Comparison of ENCODE assay signal across 16 cellular contexts in the genomic region with DNA sequence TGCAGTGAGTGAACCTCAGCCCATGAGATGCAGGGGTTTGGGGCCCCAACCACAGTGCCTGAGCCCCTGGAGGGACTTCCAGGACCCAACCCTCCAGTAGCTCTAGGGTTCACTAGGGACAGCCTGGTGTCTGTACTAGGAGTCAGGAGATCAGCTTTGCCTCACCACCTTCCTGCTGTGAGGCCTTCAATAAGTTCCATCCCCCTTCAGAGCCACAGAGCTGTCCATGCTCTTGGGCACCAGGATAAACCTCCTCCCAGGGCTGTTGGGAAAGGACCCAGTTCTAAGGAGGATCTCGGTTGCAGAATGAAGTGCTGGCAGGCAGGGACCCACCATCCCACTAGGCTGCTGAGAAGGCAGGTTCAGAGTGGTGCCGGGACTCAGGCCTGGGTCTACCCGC. TPM values are rescaled to one million over a fixed set of nuclear protein-coding genes. Genes with fewer than 3 reads are reported as not detected.
DNase-seq lines count a peak whose midpoint lies in the region; ATAC-seq, FAIRE-seq and TF ChIP-seq lines count a peak whose summit lies in the region.
"Had no signal": no experiment of that assay in that cellular context is flagged by ENCODE, and none has a peak within 500 bp of the region (broad histone marks: within the 10 kb centered on the region; RNA-seq: fewer than 3 reads in every experiment).

No MANE protein-coding gene starts in this region.

- H3K27me3 ChIP-seq in WERI-Rb-1 (ENCODE audit: insufficient read depth, low read depth, severe bottlenecking) (no peaks in the 10 kb centered on the region), esophagus squamous epithelium (no peaks in the 10 kb centered on the region), thoracic aorta (replicated peaks; ENCODE audit: insufficient read depth) (no peaks in the 10 kb centered on the region), neural progenitor cell (no peaks in the 10 kb centered on the region)
- H3K27me3 ChIP-seq: brain microvascular endothelial cell had no signal

- peaks cover 84% of the 10 kb centered on the region for H3K4me1 Mint-ChIP-seq in nephron
- peaks cover 8% of the 10 kb centered on the region for H3K4me1 Mint-ChIP-seq in T-helper 2 cell treated with Interferon-gamma antibody and Interleukin-4, amounts not matched to agents 5 μg/mL and 100 μg/mL, for 36 hours (ENCODE audit: low read depth)
- peaks cover 77% of the 10 kb centered on the region for H3K4me1 Mint-ChIP-seq in neural progenitor cell

- H3K36me3 Mint-ChIP-seq in nephron (ENCODE audit: low read depth) (peaks cover 26% of the 10 kb centered on the region), neural progenitor cell (peaks cover 13% of the 10 kb centered on the region)
- H3K36me3 Mint-ChIP-seq in T-helper 2 cell treated with Interferon-gamma antibody and Interleukin-4, amounts not matched to agents 5 μg/mL and 100 μg/mL, for 36 hours (ENCODE audit: low read depth) = no peaks in the 10 kb centered on the region

- peaks cover 89% of the 10 kb centered on the region for H4K20me1 ChIP-seq in neural progenitor cell (ENCODE audit: low read depth)

- no peak overlapping the region for H3K4me2 ChIP-seq in neural progenitor cell

- H3K79me2 ChIP-seq in neural progenitor cell (ENCODE audit: low read depth) = peaks cover 84% of the 10 kb centered on the region

- DNase-seq in WERI-Rb-1 (peak; percentile 50), esophagus squamous epithelium (lab: John Stamatoyannopoulos, UW) (no peak), thoracic aorta (ENCODE audit: low spot score) (no peak), activated T-cell treated with anti-CD3 and anti-CD28 coated beads for 4 hours (no peak), urothelium cell line (ENCODE audit: low spot score) (no peak), neural progenitor cell (ENCODE audit: low spot score) (no peak)
- DNase-seq in T-helper 2 cell treated with Interferon-gamma antibody and Interleukin-4, amounts not matched to agents 5 μg/mL and 100 μg/mL, for 36 hours (ENCODE audit: low spot score) = no peak
- DNase-seq: activated CD4-positive, CD25-positive, alpha-beta regulatory T cell; brain microvascular endothelial cell; NCI-H187; NCI-H524 treated with DMSO at 0.1 percent for 48 hours had no signal

- ATAC-seq in thoracic aorta (ENCODE audit: insufficient number of reproducible peaks, low FRiP score, low read depth) = no peak

- no peak for TF ChIP-seq POLR2A in esophagus squamous epithelium (IDR thresholded peaks at IDR 0.05)

- H3K27me3 Mint-ChIP-seq in nephron (ENCODE audit: low read depth) = no peaks in the 10 kb centered on the region
- peaks cover 10% of the 10 kb centered on the region for H3K27me3 Mint-ChIP-seq in T-helper 2 cell treated with Interferon-gamma antibody and Interleukin-4, amounts not matched to agents 5 μg/mL and 100 μg/mL, for 36 hours (ENCODE audit: low read depth)
- peaks cover 4% of the 10 kb centered on the region for H3K27me3 Mint-ChIP-seq in neural progenitor cell (ENCODE audit: insufficient read depth, low read depth)

- whole genome bisulfite sequencing in esophagus squamous epithelium, 2 donors = 49% methylated on average over 3 of the region's 3 CpGs; no CpG with 5 or more reads in 1 of the 2 donors

- intact Hi-C loops in esophagus squamous epithelium (cut with DNase I) = no loop called here

- peaks cover 7% of the 10 kb centered on the region for H3K36me3 ChIP-seq in WERI-Rb-1
- no peaks in the 10 kb centered on the region for H3K36me3 ChIP-seq in esophagus squamous epithelium
- no peaks in the 10 kb centered on the region for H3K36me3 ChIP-seq in thoracic aorta
- no peaks in the 10 kb centered on the region for H3K36me3 ChIP-seq in neural progenitor cell

- H3K4me3 Mint-ChIP-seq in nephron (no peak overlapping the region), neural progenitor cell (no peak overlapping the region)
- H3K4me3 Mint-ChIP-seq in T-helper 2 cell treated with Interferon-gamma antibody and Interleukin-4, amounts not matched to agents 5 μg/mL and 100 μg/mL, for 36 hours = no peak overlapping the region

- no peak for FAIRE-seq in urothelium cell line (lab: Jason Lieb, UNC)
- FAIRE-seq: islet of Langerhans had no signal

- H2AFZ ChIP-seq in neural progenitor cell (replicated peaks) = no peak overlapping the region
- H2AFZ ChIP-seq: parathyroid adenoma had no signal

- H3K9ac ChIP-seq in neural progenitor cell = no peak overlapping the region
- H3K9ac ChIP-seq: parathyroid adenoma had no signal

- H3K27ac ChIP-seq in WERI-Rb-1 = peak overlapping the region; percentile 82
- peak overlapping the region; percentile 42 to 90 (median 86) for H3K27ac ChIP-seq in esophagus squamous epithelium
- H3K27ac ChIP-seq in thoracic aorta = peak overlapping the region; percentile 98 to 100
- H3K27ac ChIP-seq in neural progenitor cell = no peak overlapping the region
- H3K27ac ChIP-seq: brain microvascular endothelial cell had no signal

- H3K4me3 ChIP-seq in WERI-Rb-1 (ENCODE audit: low read depth, low read length) (no peak overlapping the region), esophagus squamous epithelium (no peak overlapping the region), thoracic aorta (peak overlapping the region; percentile 17), neural progenitor cell (no peak overlapping the region)

- TF ChIP-seq CTCF in WERI-Rb-1 (IDR thresholded peaks at IDR 0.05; ENCODE audit: low read depth, low read length) (no peak), esophagus squamous epithelium (IDR thresholded peaks at IDR 0.05) (no peak), nephron (IDR thresholded peaks at IDR 0.05; ENCODE audit: unreplicated experiment in 3 of 3) (no peak), thoracic aorta (IDR thresholded peaks at IDR 0.05) (no peak), neural progenitor cell (IDR thresholded peaks at IDR 0.05) (no peak)

- peaks cover 5% of the 10 kb centered on the region for H3F3A ChIP-seq in neural progenitor cell (ENCODE audit: low read depth)

- H3K9me3 ChIP-seq in WERI-Rb-1 (ENCODE audit: severe bottlenecking) = no peaks in the 10 kb centered on the region
- H3K9me3 ChIP-seq in esophagus squamous epithelium = no peaks in the 10 kb centered on the region
- no peaks in the 10 kb centered on the region for H3K9me3 ChIP-seq in thoracic aorta
- H3K9me3 ChIP-seq in neural progenitor cell (ENCODE audit: low read depth) = no peaks in the 10 kb centered on the region

- H3K9me3 Mint-ChIP-seq in nephron (no peaks in the 10 kb centered on the region), neural progenitor cell (no peaks in the 10 kb centered on the region)
- H3K9me3 Mint-ChIP-seq in T-helper 2 cell treated with Interferon-gamma antibody and Interleukin-4, amounts not matched to agents 5 μg/mL and 100 μg/mL, for 36 hours = no peaks in the 10 kb centered on the region

- H3K27ac Mint-ChIP-seq in nephron = peak overlapping the region; percentile 66 to 72 (median 71)
- H3K27ac Mint-ChIP-seq in T-helper 2 cell treated with Interferon-gamma antibody and Interleukin-4, amounts not matched to agents 5 μg/mL and 100 μg/mL, for 36 hours = no peak overlapping the region
- H3K27ac Mint-ChIP-seq in neural progenitor cell = no peak overlapping the region

- peaks cover 37 to 100% (median 78%) of the 10 kb centered on the region in 3 donors for H3K4me1 ChIP-seq in esophagus squamous epithelium
- H3K4me1 ChIP-seq in thoracic aorta (ENCODE audit: control insufficient read depth in 1 of 2, low read depth in 2 of 2) = peaks cover 80 to 99% of the 10 kb centered on the region in 2 donors
- H3K4me1 ChIP-seq in neural progenitor cell = peaks cover 58% of the 10 kb centered on the region

RNA-seq across cellular contexts. Expression of a gene that starts 9.7 kb away (rescaled TPM):
- total RNA-seq in esophagus squamous epithelium (10 to 100 TPM in 1 of 4 donors, 1 to 10 TPM in 3; 3.2 to 23.1 (median 5.4) TPM), thoracic aorta (100 to 1,000 TPM; 244 to 308 TPM), neural progenitor cell (ENCODE audit: low replicate concordance) (19.9 and 41.8 TPM in 2 replicates)
- total RNA-seq: T-helper 1 cell treated with Interleukin-12 subunit alpha and Interleukin-12 subunit beta and Interleukin-4 antibody, amounts not matched to agents 30 ng/mL and 1 ng/mL, for 36 hours had no signal

RNA-seq across cellular contexts. Expression of a gene that starts 45.7 kb away (rescaled TPM):
- total RNA-seq in esophagus squamous epithelium (1 to 10 TPM in 3 of 4 donors, under 1 TPM in 1; 0.26 to 3.6 (median 1.3) TPM), thoracic aorta (10 to 100 TPM in 1 of 2 donors, 1 to 10 TPM in 1; 7.7 to 13.4 TPM), neural progenitor cell (ENCODE audit: low replicate concordance) (0.25 TPM in 1 of 2 replicates, not detected in the other)
- total RNA-seq: HT1080; T-helper 1 cell treated with Interleukin-12 subunit alpha and Interleukin-12 subunit beta and Interleukin-4 antibody, amounts not matched to agents 30 ng/mL and 1 ng/mL, for 36 hours had no signal

RNA-seq across cellular contexts. Expression of a gene that starts 58.4 kb away (rescaled TPM):
- 1 to 10 TPM; 3.7 to 8.8 (median 5.3) TPM for total RNA-seq in esophagus squamous epithelium
- 10 to 100 TPM in 1 of 2 donors, 1 to 10 TPM in 1; 6.5 to 14.2 TPM for total RNA-seq in thoracic aorta
- total RNA-seq in neural progenitor cell (ENCODE audit: low replicate concordance) = 5.4 and 15.0 TPM in 2 replicates

Comparison
In these comparisons a context has a peak if more than half of its experiments do, and no peak if none do; other contexts are left out.
1. H3K27ac Mint-ChIP-seq: peak in nephron (3 of 3); none in T-helper 2 cell treated with Interferon-gamma antibody and Interleukin-4, amounts not matched to agents 5 μg/mL and 100 μg/mL, for 36 hours (single experiment) and neural progenitor cell (single experiment).